22 cellular contexts compared by ENCODE assay signal in genomic region chr4:48556268-48556667, GRCh38.
"Had no signal": no experiment of that assay in that cellular context is flagged by ENCODE, and none has a peak within 500 bp of the region (broad histone marks: within the 10 kb centered on the region; RNA-seq: fewer than 3 reads in every experiment).

No MANE protein-coding gene starts in this region.

- H3K4me1 Mint-ChIP-seq: nephron progenitor cell had no signal

- H3K4me3 ChIP-seq: gastrocnemius medialis, lower lobe of right lung, prostate gland, right atrium auricular region, smooth muscle cell, testis, tibial artery, upper lobe of left lung had no signal

- DNase-seq: cortex of kidney; effector memory CD8-positive, alpha-beta T cell; gastrocnemius medialis; head of caudate nucleus; left ventricle myocardium superior; lower lobe of right lung; naive thymus-derived CD8-positive, alpha-beta T cell; nephron progenitor cell; nucleus accumbens; stimulated activated CD4-positive, alpha-beta T cell treated with anti-CD3 and anti-CD28 coated beads, Interleukin-12 subunit alpha, Interleukin-12 subunit beta, amount 100 ng/mL, for 4 hours; stimulated activated CD4-positive, alpha-beta T cell treated with anti-CD3 and anti-CD28 coated beads, Interleukin-1b, Interleukin-23, amount 100 ng/mL, for 48 hours; stimulated activated CD4-positive, alpha-beta T cell treated with anti-CD3 and anti-CD28 coated beads, Interleukin-4, amount 100 ng/mL, for 1 hour; stimulated activated CD8-positive, alpha-beta memory T cell treated with anti-CD3 and anti-CD28 coated beads, Interleukin-4, amount 100 ng/mL, for 48 hours; stimulated activated naive CD4-positive, alpha-beta T cell; substantia nigra; testis; tibial artery; upper lobe of left lung had no signal

- H3K4me2 ChIP-seq: smooth muscle cell had no signal

- H3K27ac Mint-ChIP-seq: effector memory CD8-positive, alpha-beta T cell; nephron progenitor cell had no signal

- H3K9me3 Mint-ChIP-seq: effector memory CD8-positive, alpha-beta T cell; nephron progenitor cell had no signal

- H3K4me3 Mint-ChIP-seq: effector memory CD8-positive, alpha-beta T cell; naive thymus-derived CD8-positive, alpha-beta T cell; nephron progenitor cell had no signal

- H3K9me3 ChIP-seq: gastrocnemius medialis, lower lobe of right lung, prostate gland, right atrium auricular region, testis, tibial artery, upper lobe of left lung had no signal

- ATAC-seq: effector memory CD8-positive, alpha-beta T cell; gastrocnemius medialis; left ventricle myocardium superior; lower lobe of right lung; naive thymus-derived CD8-positive, alpha-beta T cell; sciatic nerve had no signal

- H3K27me3 ChIP-seq: gastrocnemius medialis, right atrium auricular region, testis, tibial artery, upper lobe of left lung had no signal

- H3K27ac ChIP-seq: gastrocnemius medialis, lower lobe of right lung, prostate gland, right atrium auricular region, testis, tibial artery, upper lobe of left lung had no signal

- H3K27me3 Mint-ChIP-seq: effector memory CD8-positive, alpha-beta T cell; naive thymus-derived CD8-positive, alpha-beta T cell had no signal

- H3K4me1 ChIP-seq: gastrocnemius medialis, lower lobe of right lung, prostate gland, right atrium auricular region, testis, tibial artery, upper lobe of left lung had no signal
